ENCODE assay signal across 22 cellular contexts in genomic region chr6:2504495-2505064, GRCh38.
DNase-seq lines count a peak whose midpoint lies in the region; ATAC-seq, FAIRE-seq and TF ChIP-seq lines count a peak whose summit lies in the region.
"Had no signal": no experiment of that assay in that cellular context is flagged by ENCODE, and none has a peak within 500 bp of the region (broad histone marks: within the 10 kb centered on the region; RNA-seq: fewer than 3 reads in every experiment).

No MANE protein-coding gene starts in this region.

- FAIRE-seq in A549 (lab: Jason Lieb, UNC), result no peak
- peak; percentile 26 for FAIRE-seq in GM12891 (lab: Jason Lieb, UNC)
- FAIRE-seq: G401.6 had no signal

- H3K27me3 ChIP-seq in Panc1 (ENCODE audit: control insufficient read depth, insufficient read depth, low read length) (peaks cover 26% of the 10 kb centered on the region), osteoblast (ENCODE audit: insufficient read depth, low read length) (peaks cover 32% of the 10 kb centered on the region)
- H3K27me3 ChIP-seq: SJSA1 had no signal

- H3K9me3 ChIP-seq in A549, result peaks cover 6% of the 10 kb centered on the region; the same call in 1 of the 3 replicates
- no peaks in the 10 kb centered on the region for H3K9me3 ChIP-seq in Panc1 (ENCODE audit: control insufficient read depth, insufficient read depth, low read depth, low read length)
- no peaks in the 10 kb centered on the region for H3K9me3 ChIP-seq in osteoblast (ENCODE audit: low read depth, low read length)
- H3K9me3 ChIP-seq: SJSA1 had no signal

- H3K4me1 ChIP-seq in A549 (peaks cover 29% of the 10 kb centered on the region), Panc1 (ENCODE audit: control insufficient read depth, insufficient read depth, low read length) (no peaks in the 10 kb centered on the region; the same call in 1 of the 2 replicates), osteoblast (ENCODE audit: insufficient read depth, low read length) (peaks cover 33% of the 10 kb centered on the region)

- intact Hi-C loops in Panc1 (cut with micrococcal nuclease; ENCODE audit: unreplicated experiment), result no loop called here
- intact Hi-C loops in Right ventricle myocardium inferior (cut with DNase I), result no loop called here

- no peaks in the 10 kb centered on the region for H4K20me1 ChIP-seq in osteoblast (ENCODE audit: insufficient read depth, low read length)

- no TSS peak for BruUV-seq in Panc1 (replicated peaks; lab: Mats Ljungman, UMichigan)

- H3K36me3 ChIP-seq in Panc1 (ENCODE audit: control insufficient read depth, insufficient read depth, low read length) (no peaks in the 10 kb centered on the region), osteoblast (ENCODE audit: insufficient read depth, low read length) (no peaks in the 10 kb centered on the region)
- H3K36me3 ChIP-seq: SJSA1 had no signal

- no peak for ATAC-seq in A549
- 0 out of 2 replicates have a peak, but pooled peaks have one; percentile 42 for ATAC-seq in Panc1
- ATAC-seq in Right ventricle myocardium inferior, result no peak

- H3K27ac ChIP-seq in A549, result peak overlapping the region; percentile 64 to 80; a peak in 5 of 6 replicates
- no peak overlapping the region for H3K27ac ChIP-seq in Panc1 (ENCODE audit: low read length)
- H3K27ac ChIP-seq in osteoblast (ENCODE audit: low read depth, low read length), result peak overlapping the region; percentile 96
- H3K27ac ChIP-seq: SJSA1 had no signal

- H2AFZ ChIP-seq in osteoblast (ENCODE audit: low read length), result peak overlapping the region; percentile 7

- no peaks in the 10 kb centered on the region for H3K79me2 ChIP-seq in osteoblast (ENCODE audit: insufficient read depth, low read length)

- TF ChIP-seq EP300 in A549 (IDR thresholded peaks at IDR 0.05), result no peak

- POLR2A ChIA-PET in A549 (lab: Yijun Ruan, JAX), result no interaction called here
- POLR2A ChIA-PET in Panc1 (lab: Charles Lee), result no interaction called here

- H3K4me3 ChIP-seq in A549, result no peak overlapping the region
- H3K4me3 ChIP-seq in Panc1 (ENCODE audit: low read depth in 2 of 2, low read length in 2 of 2), result no peak overlapping the region
- no peak overlapping the region for H3K4me3 ChIP-seq in osteoblast (ENCODE audit: insufficient read depth, low read length)
- H3K4me3 ChIP-seq: SJSA1 had no signal

- 29% methylated on average over 1 of the region's 1 CpG for WGBS in A549 (ENCODE audit: missing lambda C conversion rate)

- peak overlapping the region; percentile 31 for H3K4me2 ChIP-seq in A549
- peak overlapping the region; percentile 65 for H3K4me2 ChIP-seq in osteoblast (ENCODE audit: insufficient read depth, low read length)

- TF ChIP-seq RAD21 in A549 (conservative IDR thresholded peaks at IDR 0.05 in 1 of 2, IDR thresholded peaks at IDR 0.05 in 1 of 2), result no peak

- DNase-seq in A549 (ENCODE audit: low read depth in 1 of 2, low spot score in 1 of 2), result no peak
- no peak for DNase-seq in GM12891 (ENCODE audit: insufficient read length, low spot score)
- DNase-seq in Panc1 (ENCODE audit: low read depth, low spot score), result no peak
- no peak for DNase-seq in osteoblast (ENCODE audit: insufficient read length, low spot score, missing footprints)
- DNase-seq in Right ventricle myocardium inferior (ENCODE audit: missing footprints), result no peak
- no peak for DNase-seq in NCI-H2227 treated with DMSO at 0.1 percent for 48 hours (lab: John Stamatoyannopoulos, UW)
- no peak for DNase-seq in NCI-H446 treated with DMSO at 0.1 percent for 48 hours (lab: John Stamatoyannopoulos, UW)
- DNase-seq: C1 segment of cervical spinal cord; CD4-positive, alpha-beta memory T cell; COR-L47; KG1; MM.1S; NCI-H1048; NCI-H1417; NCI-H187; NCI-H2081 treated with DMSO at 0.1 percent for 48 hours; NCI-H2171 treated with DMSO at 0.1 percent for 48 hours; NCI-H524 treated with DMSO at 0.1 percent for 48 hours; NCI-H774; Right ventricle myocardium superior had no signal

- in situ Hi-C loops in Panc1 (cut with HindIII; ENCODE audit: low pct_unique_long_range_greater_than_20kb, low sequenced_read_pairs), result no loop called here

- TF ChIP-seq POLR2A in A549 (IDR thresholded peaks at IDR 0.05; ENCODE audit: low read length) (no peak), GM12891 (IDR thresholded peaks at IDR 0.05; ENCODE audit: low read depth, low read length) (no peak)

- TF ChIP-seq CTCF in A549 (IDR thresholded peaks at IDR 0.05) (no peak), Panc1 (IDR thresholded peaks at IDR 0.05) (no peak), osteoblast (IDR thresholded peaks at IDR 0.05; ENCODE audit: extremely low read depth, low read depth, low read length) (no peak)

- CTCF ChIA-PET in A549 (lab: Yijun Ruan, JAX) (interaction anchor here (1.1 kb wide), 1 partner anchor 15 kb away, joined by 3 read pairs; no protein-coding TSS in a partner anchor), Panc1 (lab: Charles Lee) (no interaction called here)

TF ChIP-seq in A549, 52 proteins besides CTCF, POLR2A, EP300 and RAD21:
- TF ChIP-seq SREBF2 (IDR thresholded peaks at IDR 0.05) (no peak), MYC (IDR thresholded peaks at IDR 0.05; ENCODE audit: borderline replicate concordance, low read length) (no peak), KDM1A (IDR thresholded peaks at IDR 0.05; ENCODE audit: low read depth) (no peak), NPAS2 (CRISPR knock-in tag; IDR thresholded peaks at IDR 0.05; ENCODE audit: borderline replicate concordance) (no peak), FOXS1 (CRISPR knock-in tag; IDR thresholded peaks at IDR 0.05) (no peak), HOXA7 (CRISPR knock-in tag; IDR thresholded peaks at IDR 0.05) (no peak), ZNF302 (CRISPR knock-in tag; IDR thresholded peaks at IDR 0.05) (no peak)

TF ChIP-seq in GM12891, 5 proteins besides CTCF, POLR2A, EP300 and RAD21:
- no peak for TF ChIP-seq SPI1 (IDR thresholded peaks at IDR 0.05; ENCODE audit: low read depth, low read length)
- no peak for TF ChIP-seq TAF1 (IDR thresholded peaks at IDR 0.05; ENCODE audit: low read depth, low read length)
- TF ChIP-seq POLR2AphosphoS5 (IDR thresholded peaks at IDR 0.05; ENCODE audit: low read depth, low read length), result no peak
- no peak for TF ChIP-seq PAX5 (IDR thresholded peaks at IDR 0.05; ENCODE audit: insufficient read depth, low read length, severe bottlenecking)
- no peak for TF ChIP-seq POU2F2 (IDR thresholded peaks at IDR 0.05; ENCODE audit: low read depth, low read length)
